In the genomic region with DNA sequence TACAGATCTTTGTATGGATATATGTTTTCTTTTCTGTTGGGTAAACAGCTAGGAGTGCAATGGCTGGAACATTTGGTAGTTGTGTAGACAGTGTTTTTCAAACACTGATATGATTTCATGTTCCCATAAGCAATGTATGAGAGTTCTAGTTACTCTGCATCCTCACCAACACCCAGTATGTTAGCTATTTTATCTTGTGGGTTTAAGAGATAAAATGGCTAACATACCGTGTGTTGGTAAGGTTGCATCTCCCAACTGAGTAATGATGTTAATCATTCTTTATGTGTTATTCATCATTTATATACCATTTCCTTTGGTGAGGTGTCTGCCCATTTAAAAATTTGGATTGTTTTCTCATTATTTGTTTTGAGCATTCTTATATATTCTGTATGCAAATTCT, we compare ENCODE assay signal across 26 cellular contexts.
"Had no signal": no experiment of that assay in that cellular context is flagged by ENCODE, and none has a peak within 500 bp of the region (broad histone marks: within the 10 kb centered on the region; RNA-seq: fewer than 3 reads in every experiment).

No MANE protein-coding gene starts in this region.

- H3K4me1 ChIP-seq: esophagus muscularis mucosa, lower lobe of right lung, right lobe of liver, transverse colon, upper lobe of right lung, uterus had no signal

- H3K36me3 Mint-ChIP-seq: immature natural killer cell, natural killer cell had no signal

- H3K9me3 Mint-ChIP-seq: dendritic cell treated with granulocyte-macrophage colony-stimulating factor and Interleukin-4, amounts not matched to agents 40 ng/mL and 50 ng/mL, for 4 days; natural killer cell had no signal

- H3K4me1 Mint-ChIP-seq: endodermal cell; immature natural killer cell; natural killer cell; stimulated activated naive CD8-positive, alpha-beta T cell treated with anti-CD3 and anti-CD28 coated beads, Interleukin-15, amount 100 ng/mL, for 72 hours had no signal

- DNase-seq: effector CD8-positive, alpha-beta T cell; endodermal cell; hypothalamus; immature natural killer cell; islet precursor cell; left ventricle myocardium superior; lower lobe of right lung; natural killer cell; pancreas; right lobe of liver; stimulated activated CD4-positive, alpha-beta T cell treated with anti-CD3 and anti-CD28 coated beads, Interleukin-12 subunit alpha, Interleukin-12 subunit beta, amount 100 ng/mL, for 4 hours; stimulated activated CD4-positive, alpha-beta T cell treated with anti-CD3 and anti-CD28 coated beads, Interleukin-1b, Interleukin-23, amount 100 ng/mL, for 48 hours; stimulated activated CD4-positive, alpha-beta T cell treated with anti-CD3 and anti-CD28 coated beads, Interleukin-4, amount 100 ng/mL, for 1 hour; stimulated activated CD8-positive, alpha-beta memory T cell treated with anti-CD3 and anti-CD28 coated beads, Interleukin-4, amount 100 ng/mL, for 48 hours; stimulated activated naive CD4-positive, alpha-beta T cell; stimulated activated naive CD8-positive, alpha-beta T cell treated with anti-CD3 and anti-CD28 coated beads, Interleukin-15, amount 100 ng/mL, for 72 hours; transverse colon; upper lobe of right lung; uterus had no signal

- H3K27me3 Mint-ChIP-seq: progenitor cell of endocrine pancreas had no signal

- ATAC-seq: left ventricle myocardium superior; lower lobe of right lung; natural killer cell; pancreas; right lobe of liver; stimulated activated naive CD8-positive, alpha-beta T cell treated with anti-CD3 and anti-CD28 coated beads, Interleukin-15, amount 100 ng/mL, for 72 hours; upper lobe of right lung had no signal

- H3K4me2 ChIP-seq: smooth muscle cell had no signal

- H3K4me3 Mint-ChIP-seq: dendritic cell treated with granulocyte-macrophage colony-stimulating factor and Interleukin-4, amounts not matched to agents 40 ng/mL and 50 ng/mL, for 4 days; endodermal cell; immature natural killer cell; natural killer cell; neural crest cell; stimulated activated naive CD8-positive, alpha-beta T cell treated with anti-CD3 and anti-CD28 coated beads, Interleukin-15, amount 100 ng/mL, for 72 hours had no signal

- H3K27ac Mint-ChIP-seq: dendritic cell treated with granulocyte-macrophage colony-stimulating factor and Interleukin-4, amounts not matched to agents 40 ng/mL and 50 ng/mL, for 4 days; endodermal cell; immature natural killer cell; natural killer cell; stimulated activated naive CD8-positive, alpha-beta T cell treated with anti-CD3 and anti-CD28 coated beads, Interleukin-15, amount 100 ng/mL, for 72 hours had no signal

- H3K27me3 ChIP-seq: esophagus muscularis mucosa, neutrophil, pancreas, right lobe of liver, suprapubic skin, transverse colon, upper lobe of right lung, uterus had no signal

- H3K36me3 ChIP-seq: esophagus muscularis mucosa, lower lobe of right lung, neutrophil, pancreas, right lobe of liver, suprapubic skin, transverse colon, upper lobe of right lung, uterus had no signal

- H3K27ac ChIP-seq: esophagus muscularis mucosa, lower lobe of right lung, neutrophil, pancreas, right lobe of liver, suprapubic skin, transverse colon, upper lobe of right lung, uterus had no signal

- H3K4me3 ChIP-seq: esophagus muscularis mucosa, lower lobe of right lung, pancreas, right lobe of liver, smooth muscle cell, suprapubic skin, transverse colon, upper lobe of right lung, uterus had no signal

- H3K9me3 ChIP-seq: esophagus muscularis mucosa, lower lobe of right lung, neutrophil, pancreas, suprapubic skin, upper lobe of right lung, uterus had no signal
